ENCODE assay signal across 1 cellular context in genomic region chr6:131510094-131510493, GRCh38.
TF ChIP-seq lines count a peak whose summit lies in the region.

No MANE protein-coding gene starts in this region.

TF ChIP-seq in GM23338, 12 proteins besides CTCF, POLR2A, EP300 and RAD21 (continued from another document):
- TF ChIP-seq REST (IDR thresholded peaks at IDR 0.05; ENCODE audit: unreplicated experiment), result no peak
- TF ChIP-seq EZH2 (IDR thresholded peaks at IDR 0.05; ENCODE audit: low read depth, unreplicated experiment), result no peak
- peak; percentile 74 for TF ChIP-seq ZNF462 (CRISPR knock-in tag; IDR thresholded peaks at IDR 0.05)
- TF ChIP-seq ZNF331 (CRISPR knock-in tag; IDR thresholded peaks at IDR 0.05; ENCODE audit: low read depth), result no peak
- TF ChIP-seq CREB1 (CRISPR knock-in tag; IDR thresholded peaks at IDR 0.05; ENCODE audit: low read depth), result peak; percentile 40; the same call in 1 of the 2 replicates
- no peak for TF ChIP-seq EZH2phosphoT487 (IDR thresholded peaks at IDR 0.05; ENCODE audit: unreplicated experiment)
- no peak for TF ChIP-seq ZNF114 (CRISPR knock-in tag; IDR thresholded peaks at IDR 0.05)
